In the genomic region with DNA sequence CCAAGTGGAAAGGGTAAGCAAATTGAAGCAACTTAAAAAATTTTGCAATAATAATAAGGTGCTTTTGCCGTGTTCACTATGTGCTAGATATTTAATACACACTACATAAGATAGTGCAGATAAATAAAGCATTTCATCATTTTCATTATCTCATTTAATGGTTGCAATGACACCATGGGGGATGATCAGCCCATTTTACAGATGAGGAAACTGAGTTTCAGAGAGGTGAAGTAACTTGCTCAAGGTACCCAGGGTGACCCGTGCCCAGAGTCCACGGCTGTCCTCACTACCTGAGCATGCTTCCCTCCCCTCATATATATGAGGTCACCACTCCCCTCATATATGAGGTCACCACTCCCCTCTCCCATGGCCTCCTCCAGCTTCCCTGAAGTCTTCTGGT, we compare ENCODE assay signal across 29 cellular contexts. TPM values are rescaled to one million over a fixed set of nuclear protein-coding genes. Genes with fewer than 3 reads are reported as not detected.
DNase-seq lines count a peak whose midpoint lies in the region; ATAC-seq, FAIRE-seq and TF ChIP-seq lines count a peak whose summit lies in the region.
"Had no signal": no experiment of that assay in that cellular context is flagged by ENCODE, and none has a peak within 500 bp of the region (broad histone marks: within the 10 kb centered on the region; RNA-seq: fewer than 3 reads in every experiment).

No MANE protein-coding gene starts in this region.

- TF ChIP-seq CTCF in K562 (IDR thresholded peaks at IDR 0.05 in 2 of 3, conservative IDR thresholded peaks at IDR 0.05 in 1 of 3; ENCODE audit: insufficient read depth in 2 of 3, low read depth in 1 of 3, low read length in 3 of 3): no peak
- TF ChIP-seq CTCF in H1 (IDR thresholded peaks at IDR 0.05; ENCODE audit: control extremely low read depth in 1 of 3, insufficient read depth in 1 of 3, low read depth in 1 of 3, low read length in 3 of 3): no peak

- WGBS in K562 (ENCODE audit: insufficient coverage, low coverage, missing lambda C conversion rate): 15% methylated on average over 3 of the region's 3 CpGs
- 93% methylated on average over 3 of the region's 3 CpGs; no CpG with 5 or more reads in 1 of the 2 experiments for WGBS in H1 (ENCODE audit: extremely low coverage in 1 of 2, insufficient coverage in 1 of 2, insufficient read length in 1 of 2, insufficient replicate concordance in 2 of 2, low coverage in 1 of 2, low lambda C conversion rate in 2 of 2, missing lambda C conversion rate in 1 of 2), 2 experiments

- H2AK5ac ChIP-seq in H1 (ENCODE audit: low read depth, low read length): no peak overlapping the region

- no TSS peak for BruUV-seq in K562 (replicated peaks; lab: Mats Ljungman, UMichigan)

- H3K14ac ChIP-seq in H1 (ENCODE audit: insufficient read length): no peak overlapping the region

- TF ChIP-seq EP300 in K562 (IDR thresholded peaks at IDR 0.05; ENCODE audit: low read length) (no peak), H1 (IDR thresholded peaks at IDR 0.05; ENCODE audit: borderline replicate concordance in 1 of 2, low read depth in 2 of 2, low read length in 2 of 2) (no peak)

- H3K27ac ChIP-seq in K562 (ENCODE audit: extremely low read depth, low read depth, low read length) (no peak overlapping the region), H1 (ENCODE audit: low read depth, low read length) (no peak overlapping the region)
- H3K27ac ChIP-seq: BLaER1 had no signal

- H2BK5ac ChIP-seq in H1 (ENCODE audit: low read depth, low read length): no peak overlapping the region

- H3K27me3 ChIP-seq in K562 (ENCODE audit: control insufficient read depth in 2 of 2, insufficient read depth in 2 of 2, low read length in 2 of 2): no peaks in the 10 kb centered on the region
- H3K27me3 ChIP-seq in H1 (replicated peaks in 1 of 4; ENCODE audit: control insufficient read depth in 3 of 4, extremely low read depth in 1 of 4, insufficient read depth in 3 of 4, low read length in 3 of 4): no peaks in the 10 kb centered on the region
- H3K27me3 ChIP-seq: BE2C, BLaER1 had no signal

- H2BK12ac ChIP-seq in H1 (ENCODE audit: low read depth, low read length): no peak overlapping the region

- POLR2A ChIA-PET in K562 (lab: Yijun Ruan, JAX): interaction anchor here (1.1 to 1.2 kb wide), 2 partner anchors 11 kb away, joined by 3 read pairs; no protein-coding TSS in a partner anchor
- POLR2A ChIA-PET in H1 (lab: Charles Lee; ENCODE audit: partially characterized antibody): no interaction called here

- H3K36me3 ChIP-seq in K562 (ENCODE audit: control insufficient read depth, insufficient read depth, low read length) (no peaks in the 10 kb centered on the region), H1 (ENCODE audit: control insufficient read depth in 2 of 4, insufficient read depth in 4 of 4, low read length in 3 of 4) (no peaks in the 10 kb centered on the region)
- H3K36me3 ChIP-seq: BE2C, BLaER1 had no signal

- in situ Hi-C loops in K562 (cut with MboI): no loop called here

- no peak overlapping the region for H3K4ac ChIP-seq in H1 (replicated peaks; ENCODE audit: insufficient read length, low read depth, low read length)

- H2AFZ ChIP-seq in K562 (ENCODE audit: low read depth, low read length): no peak overlapping the region
- H2AFZ ChIP-seq in H1 (ENCODE audit: low read length): no peak overlapping the region

- H4K5ac ChIP-seq in H1 (ENCODE audit: insufficient read length, low read depth, low read length): no peak overlapping the region

- CTCF ChIA-PET in K562 (lab: Yijun Ruan, JAX; ENCODE audit: low intra/inter-chr PET ratio): no interaction called here
- CTCF ChIA-PET in H1 (lab: Charles Lee; ENCODE audit: partially characterized antibody): interaction anchor here (1.0 to 72.8 kb wide), 2 partner anchors 16 to 59 kb away, joined by 3 to 1738 read pairs; partner anchors contain the start of gene KCNK17

- TF ChIP-seq POLR2A in K562 (conservative IDR thresholded peaks at IDR 0.05) (no peak), H1 (IDR thresholded peaks at IDR 0.05; ENCODE audit: control extremely low read depth in 1 of 2, low read depth in 2 of 2, low read length in 2 of 2) (no peak)

- DNase-seq in K562 (ENCODE audit: extremely low read depth in 1 of 4, low spot score in 3 of 4): no peak
- DNase-seq in H1 (ENCODE audit: low read depth in 1 of 2, low spot score in 2 of 2): no peak
- peak; percentile 38 for DNase-seq in posterior vena cava (ENCODE audit: low spot score)
- DNase-seq: 8988T; ACHN; BE2C; C1 segment of cervical spinal cord; CD4-positive, alpha-beta memory T cell; CD4-positive, CD25-positive, alpha-beta regulatory T cell; CD8-positive, alpha-beta memory T cell; COR-L47; DMS 273 treated with DMSO at 0.1 percent for 48 hours; DMS153; DMS53; DMS79; DND-41; EL; GDM1 had no signal

- H3K9ac ChIP-seq in K562 (ENCODE audit: insufficient read depth in 1 of 2, low read depth in 2 of 2, low read length in 2 of 2) (no peak overlapping the region), H1 (replicated peaks in 1 of 4; ENCODE audit: extremely low read depth in 1 of 4, low read depth in 3 of 4, low read length in 3 of 4) (no peak overlapping the region)
- H3K9ac ChIP-seq: BLaER1 had no signal

- H3K9me1 ChIP-seq in K562 (ENCODE audit: control insufficient read depth, insufficient read depth, low read length): no peaks in the 10 kb centered on the region

- no peaks in the 10 kb centered on the region for H4K20me1 ChIP-seq in K562 (replicated peaks; ENCODE audit: control insufficient read depth, insufficient read depth, low read length)
- H4K20me1 ChIP-seq in H1 (replicated peaks in 1 of 2; ENCODE audit: control insufficient read depth in 1 of 2, insufficient read depth in 2 of 2, low read length in 2 of 2): no peaks in the 10 kb centered on the region
- H4K20me1 ChIP-seq: BLaER1 had no signal

- H3K4me3 ChIP-seq in K562 (no peak overlapping the region), H1 (ENCODE audit: extremely low read depth in 1 of 4, insufficient read depth in 2 of 4, low read depth in 3 of 4, low read length in 4 of 4) (no peak overlapping the region)
- H3K4me3 ChIP-seq: BLaER1, GM12878 had no signal

- H3K79me1 ChIP-seq in H1 (ENCODE audit: low read depth, low read length): no peaks in the 10 kb centered on the region

- H3K56ac ChIP-seq in H1 (replicated peaks; ENCODE audit: insufficient read length, low read depth, low read length): no peak overlapping the region

- no peak overlapping the region for H4K91ac ChIP-seq in H1 (replicated peaks; ENCODE audit: insufficient read length, low read length)

- H3K23me2 ChIP-seq in H1 (ENCODE audit: low read depth, low read length): no peaks in the 10 kb centered on the region

- no peaks in the 10 kb centered on the region for H3K79me2 ChIP-seq in K562 (ENCODE audit: control insufficient read depth, insufficient read depth, low read length)
- H3K79me2 ChIP-seq in H1 (ENCODE audit: control insufficient read depth in 1 of 2, insufficient read depth in 2 of 2, low read length in 2 of 2): no peaks in the 10 kb centered on the region

- no peak overlapping the region for H3K23ac ChIP-seq in H1 (ENCODE audit: insufficient read length)

- intact Hi-C loops in K562 (cut with micrococcal nuclease) (no loop called here), posterior vena cava (cut with DNase I) (no loop called here)

- no peak for TF ChIP-seq RAD21 in K562 (CRISPR knock-in tag; conservative IDR thresholded peaks at IDR 0.05 in 1 of 2, IDR thresholded peaks at IDR 0.05 in 1 of 2)
- TF ChIP-seq RAD21 in H1 (IDR thresholded peaks at IDR 0.05 in 1 of 2, conservative IDR thresholded peaks at IDR 0.05 in 1 of 2; ENCODE audit: low read depth in 2 of 2, low read length in 2 of 2): no peak

- H4K8ac ChIP-seq in H1 (ENCODE audit: extremely low read depth, insufficient read depth, low read length): no peak overlapping the region

- H2BK15ac ChIP-seq in H1 (ENCODE audit: low read length): no peak overlapping the region

- ATAC-seq in K562: no peak
- no peak for ATAC-seq in GM18502 (IDR thresholded peaks at IDR 0.05; ENCODE audit: poor library complexity, unreplicated experiment)
- ATAC-seq in HG02981 (IDR thresholded peaks at IDR 0.05; ENCODE audit: unreplicated experiment): no peak
- ATAC-seq: GM12878 had no signal

- H3K4me2 ChIP-seq in K562 (ENCODE audit: insufficient read depth, low read length): no peak overlapping the region
- no peak overlapping the region for H3K4me2 ChIP-seq in H1 (ENCODE audit: insufficient read depth in 1 of 2, low read depth in 2 of 2, low read length in 2 of 2)
- H3K4me2 ChIP-seq: BLaER1 had no signal

- no peaks in the 10 kb centered on the region for H3K9me3 ChIP-seq in K562 (replicated peaks; ENCODE audit: control insufficient read depth, insufficient read depth, low read depth, low read length)
- no peaks in the 10 kb centered on the region for H3K9me3 ChIP-seq in H1 (ENCODE audit: insufficient read depth in 2 of 2, low read depth in 1 of 2, low read length in 1 of 2)
- H3K9me3 ChIP-seq: BE2C, BLaER1 had no signal

- no peak overlapping the region for H2BK20ac ChIP-seq in H1 (ENCODE audit: low read length)

- H3K4me1 ChIP-seq in K562 (replicated peaks in 1 of 2; ENCODE audit: control insufficient read depth in 2 of 2, insufficient read depth in 2 of 2, low read length in 2 of 2) (0 out of 5 replicates have a peak, but pooled peaks cover 0 to 3% of the 10 kb centered on the region in 2 experiments), H1 (replicated peaks in 1 of 4; ENCODE audit: control insufficient read depth in 3 of 4, insufficient read depth in 4 of 4, low read length in 3 of 4) (peaks cover 2 to 10% (median 5%) of the 10 kb centered on the region in 4 experiments; a peak in 6 of 7 replicates)
- H3K4me1 ChIP-seq: BE2C, BLaER1 had no signal

- no peak overlapping the region for H2BK120ac ChIP-seq in H1 (replicated peaks; ENCODE audit: low read depth, low read length)

- FAIRE-seq in K562 (lab: Jason Lieb, UNC) (no peak), H1 (lab: Jason Lieb, UNC) (no peak)
- FAIRE-seq: A204.1, GM12878, GM12892, GM19239 had no signal

- no peak overlapping the region for H3K18ac ChIP-seq in H1 (ENCODE audit: extremely low read depth, low read length)

RNA-seq across cellular contexts. Expression of gene KCNK5, which starts 7.5 kb away (rescaled TPM):
- 39.4 and 105 TPM in 2 replicates for total RNA-seq in K562 (2011; cell fraction: chromatin; rRNA removed; ENCODE audit: low replicate concordance)
- total RNA-seq in K562 (2011; cell fraction: nucleolus; rRNA removed): 101 and 127 TPM in 2 replicates
- total RNA-seq in K562 (2011; cell fraction: nucleoplasm; rRNA removed): 65.7 and 73.6 TPM in 2 replicates
- 35.5 and 38.0 TPM in 2 replicates for total RNA-seq in K562 (2014; rRNA removed)
- total RNA-seq in K562 (2014; rRNA removed; fragmentation: Illumina TruSeq; extraction: Trizol): 12.7 and 15.0 TPM in 2 replicates
- 26.1 and 27.1 TPM in 2 replicates for total RNA-seq in K562 (2015; rRNA removed; fragmentation: Illumina TruSeq; extraction: Trizol)
- total RNA-seq in K562 (2021): 41.6 and 45.8 TPM in 2 replicates
- 17.5 and 24.6 TPM in 2 replicates for polyA plus RNA-seq in K562 (2011; rRNA removed)
- polyA plus RNA-seq in K562 (2011; cell fraction: cytosol; rRNA removed): 21.1 and 29.2 TPM in 2 replicates
- polyA plus RNA-seq in K562 (2011; cell fraction: nucleus; rRNA removed): 43.7 and 67.2 TPM in 2 replicates
- 31.4 and 32.9 TPM in 2 replicates for polyA plus RNA-seq in K562 (2012)
- 25.8 and 31.8 TPM in 2 replicates for polyA plus RNA-seq in K562 (2014; fragmentation: Illumina TruSeq; extraction: Trizol)
- polyA plus RNA-seq in K562 (2014; fragmentation: Nextera tagmentation; extraction: Ambion mirVana): 1 to 10 TPM; 1.5 to 1.9 TPM
- polyA plus RNA-seq in K562 (2014; rRNA removed): 25.6 and 31.5 TPM in 2 replicates
- polyA minus RNA-seq in K562 (2011; rRNA and poly(A)+ RNA removed): 19.7 and 25.9 TPM in 2 replicates
- polyA minus RNA-seq in K562 (2011; cell fraction: cytosol; rRNA and poly(A)+ RNA removed): 29.4 and 31.6 TPM in 2 replicates
- polyA minus RNA-seq in K562 (2011; cell fraction: nucleus; rRNA and poly(A)+ RNA removed): 22.3 and 24.7 TPM in 2 replicates
- total RNA-seq in H1 (2021; fragmentation: NEBNext Ultra II Directional; extraction: Animal tissue kit (Norgen Biotek cat#: 25700)): 42.2 and 44.3 TPM in 2 replicates
- 20.9 and 29.7 TPM in 2 replicates for polyA plus RNA-seq in H1 (2011; rRNA removed)
- 24.8 TPM for polyA plus RNA-seq in H1 (2011; cell fraction: cytosol; rRNA removed)
- polyA plus RNA-seq in H1 (2011; cell fraction: nucleus; rRNA removed): 31.8 TPM
- 31.4 to 37.5 TPM (median 35.7 TPM) in 4 replicates for polyA plus RNA-seq in H1 (2012, experiment 1 of 2)
- polyA plus RNA-seq in H1 (2012, experiment 2 of 2): 37.4 TPM
- polyA plus RNA-seq in H1 (2013, experiment 1 of 2): 41.6 TPM
- polyA plus RNA-seq in H1 (2013, experiment 2 of 2): 43.7 TPM
- polyA minus RNA-seq in H1 (2011; rRNA and poly(A)+ RNA removed): 35.0 and 38.1 TPM in 2 replicates
- 28.0 TPM for polyA minus RNA-seq in H1 (2011; cell fraction: cytosol; rRNA and poly(A)+ RNA removed)
- 27.0 TPM for polyA minus RNA-seq in H1 (2011; cell fraction: nucleus; rRNA and poly(A)+ RNA removed)
- 1 to 10 TPM in 1 of 2 donors, under 1 TPM in 1; 0.76 to 2.1 TPM for total RNA-seq in posterior vena cava
- total RNA-seq: A673, G401 had no signal
- polyA plus RNA-seq: AG04450, CD14-positive monocyte had no signal

Comparison
In these comparisons a context has a peak if more than half of its experiments do, and no peak if none do; other contexts are left out.
1. RNA of gene KCNK5, which starts 7.5 kb away (total RNA-seq): 42.2 to 44.3 TPM in H1 and 12.7 to 127 TPM in K562; 0.76 to 2.1 TPM in posterior vena cava; every median in the first group is over 4 times any median in the second.